Comparison of ENCODE assay signal across 10 cellular contexts in the genomic region with DNA sequence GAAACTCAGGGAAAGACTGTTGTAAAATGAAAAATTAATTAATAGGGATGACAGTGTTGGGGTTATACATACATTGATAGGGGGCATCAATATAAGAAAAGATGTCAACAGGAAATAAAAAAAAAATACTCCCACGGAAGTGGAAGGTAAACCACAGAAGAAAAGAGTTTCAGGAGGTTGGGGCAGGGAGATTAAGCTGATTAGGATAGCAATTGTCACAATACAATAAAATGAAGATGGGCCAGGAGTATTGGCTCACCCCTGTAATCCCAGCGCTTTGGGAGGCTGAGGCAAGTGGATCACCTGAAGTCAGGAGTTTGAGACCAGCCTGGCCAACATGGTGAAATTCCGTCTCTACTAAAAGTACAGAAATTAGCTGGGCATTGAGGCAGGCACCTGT.
"Had no signal": no experiment of that assay in that cellular context is flagged by ENCODE, and none has a peak within 500 bp of the region (broad histone marks: within the 10 kb centered on the region; RNA-seq: fewer than 3 reads in every experiment).

No MANE protein-coding gene starts in this region.

- H3K4me3 ChIP-seq: hepatocyte, pancreas, upper lobe of right lung had no signal

- H3K27ac ChIP-seq: hepatocyte, pancreas, upper lobe of right lung had no signal

- ATAC-seq: left ventricle myocardium superior; pancreas; stimulated activated naive CD8-positive, alpha-beta T cell treated with anti-CD3 and anti-CD28 coated beads, Interleukin-15, Interleukin-2, amounts not matched to agents 100 U/mL and 50 U/mL, for 24 hours; upper lobe of right lung had no signal

- H3K27me3 ChIP-seq: hepatocyte, pancreas, upper lobe of right lung had no signal

- H3K36me3 ChIP-seq: pancreas, upper lobe of right lung had no signal

- DNase-seq: activated naive CD4-positive, alpha-beta T cell treated with anti-CD3 and anti-CD28 coated beads, Interleukin-2, amount 50 U/mL, for 16 hours; activated T-cell treated with anti-CD3 and anti-CD28 coated beads, Interleukin-2, amount 50 U/mL, for 48 hours; anterior cingulate cortex; left ventricle myocardium superior; mesenchymal stem cell; pancreas; stimulated activated CD4-positive, alpha-beta T cell treated with anti-CD3 and anti-CD28 coated beads, Interleukin-2, amount 100 ng/mL, for 48 hours; stimulated activated naive CD8-positive, alpha-beta T cell treated with anti-CD3 and anti-CD28 coated beads, Interleukin-15, Interleukin-2, amounts not matched to agents 100 U/mL and 50 U/mL, for 24 hours; upper lobe of right lung had no signal

- H3K4me1 ChIP-seq: pancreas, upper lobe of right lung had no signal

- H3K9me3 ChIP-seq: pancreas, upper lobe of right lung had no signal
